Comparison of ENCODE assay signal across 1 cellular context in the genomic region with DNA sequence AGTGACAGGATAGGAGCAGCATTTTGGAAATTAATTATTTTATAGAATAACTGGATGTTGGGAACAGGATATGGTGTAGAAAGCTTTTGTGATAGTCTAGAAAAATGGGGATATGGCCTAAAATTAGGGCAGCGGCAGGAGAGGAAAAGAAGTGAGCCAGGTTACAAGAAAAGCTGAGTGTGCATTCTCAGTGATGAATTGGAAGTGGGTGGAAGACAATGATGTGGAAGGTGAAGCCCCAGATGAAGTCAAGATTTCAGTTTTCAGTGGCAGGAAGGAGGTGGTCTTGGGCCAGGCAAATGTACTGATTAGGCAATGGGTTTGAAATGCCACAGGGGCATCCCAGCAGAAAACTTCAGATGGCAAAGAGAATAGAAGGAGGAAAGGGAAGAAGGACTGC.
TF ChIP-seq lines count a peak whose summit lies in the region.

No MANE protein-coding gene starts in this region.

TF ChIP-seq in A549, 52 proteins besides CTCF, POLR2A, EP300 and RAD21:
- peak; percentile 65 for TF ChIP-seq MAFK (IDR thresholded peaks at IDR 0.05; ENCODE audit: partially characterized antibody)
- TF ChIP-seq, protein P1, sequence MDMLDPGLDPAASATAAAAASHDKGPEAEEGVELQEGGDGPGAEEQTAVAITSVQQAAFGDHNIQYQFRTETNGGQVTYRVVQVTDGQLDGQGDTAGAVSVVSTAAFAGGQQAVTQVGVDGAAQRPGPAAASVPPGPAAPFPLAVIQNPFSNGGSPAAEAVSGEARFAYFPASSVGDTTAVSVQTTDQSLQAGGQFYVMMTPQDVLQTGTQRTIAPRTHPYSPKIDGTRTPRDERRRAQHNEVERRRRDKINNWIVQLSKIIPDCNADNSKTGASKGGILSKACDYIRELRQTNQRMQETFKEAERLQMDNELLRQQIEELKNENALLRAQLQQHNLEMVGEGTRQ (IDR thresholded peaks at IDR 0.05) = no peak
